8 cellular contexts compared by ENCODE assay signal in genomic region chr10:27242951-27243551, GRCh38.
DNase-seq lines count a peak whose midpoint lies in the region; ATAC-seq and TF ChIP-seq lines count a peak whose summit lies in the region.

No MANE protein-coding gene starts in this region.

- H3K27ac ChIP-seq in cingulate gyrus (ENCODE audit: low read depth, low read length), result peak overlapping the region; percentile 97

- peak; percentile 9 for DNase-seq in NCI-H2196 (lab: John Stamatoyannopoulos, UW; ENCODE audit: unreplicated experiment)
- peak in 3 of 4 experiments; percentile 41 to 43 (median 43) for DNase-seq in activated CD4-positive, CD25-positive, alpha-beta regulatory T cell (lab: John Stamatoyannopoulos, UW)
- DNase-seq in kidney tubule cell (ENCODE audit: low spot score), result peak; percentile 91
- DNase-seq in stimulated activated CD4-positive, alpha-beta T cell treated with anti-CD3 and anti-CD28 coated beads, Interleukin-15, amount 100 ng/mL, for 1 hour (ENCODE audit: low read depth in 1 of 2, low spot score in 1 of 2), result peak; percentile 33 to 55
- DNase-seq in GM19238 (ENCODE audit: insufficient read length, low spot score), result no peak

- peak; percentile 78 for TF ChIP-seq POLR2A in GM15510 (IDR thresholded peaks at IDR 0.05; ENCODE audit: borderline replicate concordance, extremely low read depth, insufficient read length)

- peak; percentile 32 for ATAC-seq in HG02623 (IDR thresholded peaks at IDR 0.05; ENCODE audit: unreplicated experiment)
